Comparison of ENCODE assay signal across 8 cellular contexts in the genomic region with DNA sequence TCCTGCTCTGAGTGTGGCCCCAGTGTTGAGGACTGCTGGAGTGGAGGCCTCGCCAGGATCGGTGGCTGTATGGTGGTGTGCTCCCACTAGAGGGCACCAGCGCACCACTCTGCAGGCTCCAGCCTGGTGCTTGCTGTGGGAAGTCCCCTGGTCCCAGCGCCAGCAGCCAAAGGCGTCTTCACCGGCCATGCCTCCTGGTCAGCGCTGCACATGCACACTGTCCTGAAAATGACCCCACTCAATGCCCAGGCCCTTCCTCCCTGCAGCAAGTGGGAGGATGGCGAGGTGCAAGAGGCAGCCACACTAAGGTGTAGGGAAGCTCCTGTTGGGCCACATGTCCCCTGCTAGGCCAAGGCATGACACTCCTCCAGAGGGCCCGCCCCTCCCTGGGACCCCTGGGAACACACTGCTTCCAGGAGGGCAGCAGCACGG.
A peak's percentile ranks its signal among the peaks of the same experiment; 100 is the strongest.
DNase-seq lines count a peak whose midpoint lies in the region; ATAC-seq and TF ChIP-seq lines count a peak whose summit lies in the region.

No MANE protein-coding gene starts in this region.

- no peaks in the 10 kb centered on the region for H3K9me2 ChIP-seq in HCT116 (ENCODE audit: insufficient read depth)

- WGBS in right cardiac atrium = 9% methylated on average over 10 of the region's 10 CpGs

- H3K4me3 Mint-ChIP-seq in T-helper 17 cell = no peak overlapping the region

- DNase-seq in GM10266 (ENCODE audit: extremely low spot score) = peak; percentile 84
- DNase-seq in HCT116 (ENCODE audit: low read depth, low spot score) = peak; percentile 51
- peak; percentile 91 for DNase-seq in NAMALWA (ENCODE audit: low spot score)
- DNase-seq in T-helper 17 cell = peak; percentile 72 to 84 (median 72)
- peak; percentile 70 for DNase-seq in amniotic epithelial cell (ENCODE audit: low read depth)
- DNase-seq in right cardiac atrium = peak; percentile 90 to 96 (median 95)
- peak; percentile 92 for DNase-seq in sciatic nerve (ENCODE audit: low spot score)
- DNase-seq in cortex of kidney (lab: John Stamatoyannopoulos, UW) = no peak

- no peaks in the 10 kb centered on the region for H3K9me3 ChIP-seq in HCT116 (ENCODE audit: control insufficient read depth in 1 of 2, insufficient read depth in 1 of 2, low read depth in 1 of 2, low read length in 2 of 2)
- no peaks in the 10 kb centered on the region for H3K9me3 ChIP-seq in T-helper 17 cell (ENCODE audit: control insufficient read depth, low read length, poor library complexity, severe bottlenecking)
- no peaks in the 10 kb centered on the region for H3K9me3 ChIP-seq in right cardiac atrium (ENCODE audit: control insufficient read depth, low read length)

- no peaks in the 10 kb centered on the region for H3K36me3 Mint-ChIP-seq in T-helper 17 cell (ENCODE audit: low read depth)

- BruUV-seq in HCT116 (replicated peaks; lab: Mats Ljungman, UMichigan) = no TSS peak

- POLR2A ChIA-PET in HCT116 (lab: Charles Lee) = interaction anchor here (0.6 kb wide), 1 partner anchor 209 kb away, joined by 4 read pairs; no protein-coding TSS in a partner anchor

- CTCF ChIA-PET in HCT116 (lab: Charles Lee) = interaction anchor here (0.6 to 2.2 kb wide), 3 partner anchors 28 to 563 kb away, joined by 3 to 7 read pairs (median 4); no protein-coding TSS in a partner anchor

- H3K4me1 Mint-ChIP-seq in T-helper 17 cell = peaks cover 2% of the 10 kb centered on the region

- no peak overlapping the region for H3K27ac Mint-ChIP-seq in T-helper 17 cell

- H3K27me3 ChIP-seq in HCT116 (ENCODE audit: insufficient read depth, low read length) (no peaks in the 10 kb centered on the region), right cardiac atrium (ENCODE audit: control insufficient read depth, insufficient read depth) (no peaks in the 10 kb centered on the region)

- no peaks in the 10 kb centered on the region for H3K27me3 Mint-ChIP-seq in T-helper 17 cell

- intact Hi-C loops in HCT116 (cut with micrococcal nuclease) (loop anchor here (1.0 to 10.0 kb wide), 8 partner anchors 237 to 1682 kb away; no protein-coding TSS in a partner anchor), right cardiac atrium (cut with DNase I) (loop anchor here in 2 of 4 donors (5.0 to 10.0 kb wide), 3 partner anchors 502 to 739 kb away; no protein-coding TSS in a partner anchor), sciatic nerve (cut with DNase I) (no loop called here)

- no peaks in the 10 kb centered on the region for H3K36me3 ChIP-seq in HCT116 (ENCODE audit: control insufficient read depth in 1 of 2, insufficient read depth in 2 of 2, low read length in 2 of 2)

- no peaks in the 10 kb centered on the region for H4K20me1 ChIP-seq in HCT116 (ENCODE audit: insufficient read depth)

- H3K4me2 ChIP-seq in HCT116 (ENCODE audit: low read length) = peak overlapping the region; percentile 45

- RAD21 ChIA-PET in HCT116 (lab: Charles Lee; ENCODE audit: low non-redundant PET in 1 of 2, low total read pairs in 2 of 2, uncharacterized antibody in 2 of 2, unreplicated experiment in 2 of 2) = interaction anchor here in 1 of 2 experiments (1.0 kb wide), 1 partner anchor 563 kb away, joined by 5 read pairs; no protein-coding TSS in a partner anchor

- H2AFZ ChIP-seq in HCT116 (ENCODE audit: low read depth, low read length, poor library complexity, severe bottlenecking) = no peak overlapping the region

- TF ChIP-seq POLR2A in HCT116 (IDR thresholded peaks at IDR 0.05; ENCODE audit: borderline replicate concordance, extremely low read depth, insufficient read depth, insufficient read length) = no peak

- H3K79me2 ChIP-seq in HCT116 (ENCODE audit: insufficient read depth, low read length) = no peaks in the 10 kb centered on the region

- peak; percentile 96 for TF ChIP-seq CTCF in GM10266 (IDR thresholded peaks at IDR 0.05; ENCODE audit: control insufficient read depth, insufficient read depth, low read depth, missing control alignments)
- peak; percentile 74 to 93 (median 89) for TF ChIP-seq CTCF in HCT116 (IDR thresholded peaks at IDR 0.05 in 2 of 3, conservative IDR thresholded peaks at IDR 0.05 in 1 of 3; ENCODE audit: borderline replicate concordance in 1 of 3, insufficient read depth in 1 of 3, low read depth in 2 of 3, low read length in 2 of 3)

- H3K4me3 ChIP-seq in HCT116 (replicated peaks in 1 of 2; ENCODE audit: low read depth in 1 of 2, low read length in 2 of 2) (no peak overlapping the region), right cardiac atrium (ENCODE audit: low read length) (no peak overlapping the region)

- H3K4me1 ChIP-seq in HCT116 (ENCODE audit: control insufficient read depth in 1 of 2, insufficient read depth in 2 of 2, low read length in 2 of 2) (peaks cover 0 to 7% of the 10 kb centered on the region in 2 experiments; a peak in 2 of 4 replicates), right cardiac atrium (ENCODE audit: control insufficient read depth, insufficient read depth, low read length) (peaks cover 19% of the 10 kb centered on the region)

- ATAC-seq in HCT116 (peak; percentile 95), T-helper 17 cell (peak; percentile 99), right cardiac atrium (peak; percentile 84 to 88), sciatic nerve (peak; percentile 93)

- no peak overlapping the region for H3K9ac ChIP-seq in HCT116 (ENCODE audit: low read length)

- no peak overlapping the region; the same call in 1 of the 2 replicates for H3K27ac ChIP-seq in HCT116 (ENCODE audit: low read depth, low read length)
- H3K27ac ChIP-seq in right cardiac atrium (ENCODE audit: low read length) = no peak overlapping the region

- peak; percentile 93 for TF ChIP-seq RAD21 in HCT116 (IDR thresholded peaks at IDR 0.05; ENCODE audit: low read depth)

TF ChIP-seq in HCT116, 20 proteins besides CTCF, POLR2A, EP300 and RAD21:
- TF ChIP-seq, protein P1, sequence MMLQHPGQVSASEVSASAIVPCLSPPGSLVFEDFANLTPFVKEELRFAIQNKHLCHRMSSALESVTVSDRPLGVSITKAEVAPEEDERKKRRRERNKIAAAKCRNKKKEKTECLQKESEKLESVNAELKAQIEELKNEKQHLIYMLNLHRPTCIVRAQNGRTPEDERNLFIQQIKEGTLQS (IDR thresholded peaks at IDR 0.05) = no peak
- TF ChIP-seq MAX (IDR thresholded peaks at IDR 0.05) (peak; percentile 37; the same call in 1 of the 2 replicates), YY1 (IDR thresholded peaks at IDR 0.05; ENCODE audit: extremely low read depth, insufficient replicate concordance, low read depth, low read length) (peak; percentile 47)
